ENCODE assay signal across 34 cellular contexts in genomic region chr7:113677811-113678210, GRCh38.
"Had no signal": no experiment of that assay in that cellular context is flagged by ENCODE, and none has a peak within 500 bp of the region (broad histone marks: within the 10 kb centered on the region; RNA-seq: fewer than 3 reads in every experiment).

No MANE protein-coding gene starts in this region.

- H3K4me1 ChIP-seq: adrenal gland, body of pancreas, breast epithelium had no signal

- H3K27me3 Mint-ChIP-seq: activated B cell treated with CpG ODN at 0.5 μM for 24 hours; activated CD4-positive, alpha-beta memory T cell treated with anti-CD3 and anti-CD28 coated beads, Interleukin-2, amount 10 ng/mL, durations not matched to agents 7 days and 5 days; activated CD4-positive, alpha-beta T cell treated with anti-CD3 and anti-CD28 coated beads for 36 hours; activated CD4-positive, alpha-beta T cell treated with anti-CD3 and anti-CD28 coated beads, Interleukin-2, amount 10 ng/mL, durations not matched to agents 7 days and 5 days; activated CD8-positive, alpha-beta memory T cell treated with anti-CD3 and anti-CD28 coated beads, Interleukin-2, amount 10 ng/mL, durations not matched to agents 7 days and 5 days; activated naive CD4-positive, alpha-beta T cell treated with anti-CD3 and anti-CD28 coated beads, Interleukin-2, amount 10 ng/mL, durations not matched to agents 7 days and 5 days; activated naive CD4-positive, alpha-beta T cell treated with anti-CD3 and anti-CD28 coated beads, Interleukin-2, amount 50 U/mL, for 24 hours; activated naive CD8-positive, alpha-beta T cell; activated naive CD8-positive, alpha-beta T cell treated with anti-CD3 and anti-CD28 coated beads, Interleukin-2, amount 10 ng/mL, durations not matched to agents 7 days and 5 days; activated T-cell treated with anti-CD3 and anti-CD28 coated beads, Interleukin-2, amount 50 U/mL, for 24 hours had no signal

- H3K36me3 Mint-ChIP-seq: activated CD8-positive, alpha-beta memory T cell treated with anti-CD3 and anti-CD28 coated beads, Interleukin-2, amount 10 ng/mL, durations not matched to agents 7 days and 5 days; activated naive CD4-positive, alpha-beta T cell treated with anti-CD3 and anti-CD28 coated beads, Interleukin-2, amount 10 ng/mL, durations not matched to agents 7 days and 5 days; activated naive CD4-positive, alpha-beta T cell treated with anti-CD3 and anti-CD28 coated beads, Interleukin-2, amount 50 U/mL, for 24 hours; activated naive CD8-positive, alpha-beta T cell; activated naive CD8-positive, alpha-beta T cell treated with anti-CD3 and anti-CD28 coated beads, Interleukin-2, amount 10 ng/mL, durations not matched to agents 7 days and 5 days had no signal

- DNase-seq: activated B cell treated with CpG ODN at 0.5 μM for 24 hours; activated CD4-positive, alpha-beta memory T cell treated with anti-CD3 and anti-CD28 coated beads, Interleukin-2, amount 10 ng/mL, durations not matched to agents 7 days and 5 days; activated CD4-positive, alpha-beta T cell treated with anti-CD3 and anti-CD28 coated beads for 1 hour; activated CD4-positive, alpha-beta T cell treated with anti-CD3 and anti-CD28 coated beads for 36 hours; activated CD4-positive, alpha-beta T cell treated with anti-CD3 and anti-CD28 coated beads for 48 hours; activated CD4-positive, alpha-beta T cell treated with anti-CD3 and anti-CD28 coated beads, Interleukin-2, amount 10 ng/mL, durations not matched to agents 7 days and 5 days; activated CD4-positive, alpha-beta T cell treated with anti-CD3 and anti-CD28 coated beads, Interleukin-2, amount 50 U/mL, for 48 hours; activated CD8-positive, alpha-beta memory T cell treated with anti-CD3 and anti-CD28 coated beads for 24 hours; activated CD8-positive, alpha-beta memory T cell treated with anti-CD3 and anti-CD28 coated beads, Interleukin-2, amount 10 ng/mL, durations not matched to agents 7 days and 5 days; activated CD8-positive, alpha-beta memory T cell treated with anti-CD3 and anti-CD28 coated beads, Interleukin-2, amount 50 U/mL, for 48 hours; activated CD8-positive, alpha-beta T cell treated with anti-CD3 and anti-CD28 coated beads, Interleukin-2, amount 10 ng/mL, durations not matched to agents 7 days and 5 days; activated effector memory CD4-positive, alpha-beta T cell treated with Interleukin-2 at 50 U/mL for 16 hours; activated gamma-delta T cell; activated naive CD4-positive, alpha-beta T cell treated with anti-CD3 and anti-CD28 coated beads, Interleukin-2, amount 10 ng/mL, durations not matched to agents 7 days and 5 days; activated naive CD4-positive, alpha-beta T cell treated with Interleukin-2 at 50 U/mL for 16 hours; activated naive CD8-positive, alpha-beta T cell treated with anti-CD3 and anti-CD28 coated beads, Interleukin-2, amount 10 ng/mL, durations not matched to agents 7 days and 5 days; activated T-cell treated with anti-CD3 and anti-CD28 coated beads, Interleukin-2, amount 50 U/mL, for 24 hours; activated T-cell treated with anti-CD3 and anti-CD28 coated beads, Interleukin-2, amount 50 U/mL, for 48 hours; adrenal gland; amniotic stem cell; aorta; body of pancreas; brain microvascular endothelial cell; central memory CD4-positive, alpha-beta T cell; T-helper 1 cell; T-helper 2 cell; T-helper 9 cell had no signal

- H3K27ac Mint-ChIP-seq: activated B cell treated with CpG ODN at 0.5 μM for 24 hours; activated CD4-positive, alpha-beta memory T cell treated with anti-CD3 and anti-CD28 coated beads, Interleukin-2, amount 10 ng/mL, durations not matched to agents 7 days and 5 days; activated CD4-positive, alpha-beta T cell treated with anti-CD3 and anti-CD28 coated beads for 36 hours; activated CD4-positive, alpha-beta T cell treated with anti-CD3 and anti-CD28 coated beads, Interleukin-2, amount 10 ng/mL, durations not matched to agents 7 days and 5 days; activated CD8-positive, alpha-beta memory T cell treated with anti-CD3 and anti-CD28 coated beads, Interleukin-2, amount 10 ng/mL, durations not matched to agents 7 days and 5 days; activated CD8-positive, alpha-beta T cell treated with anti-CD3 and anti-CD28 coated beads, Interleukin-2, amount 10 ng/mL, durations not matched to agents 7 days and 5 days; activated naive CD4-positive, alpha-beta T cell treated with anti-CD3 and anti-CD28 coated beads, Interleukin-2, amount 10 ng/mL, durations not matched to agents 7 days and 5 days; activated naive CD4-positive, alpha-beta T cell treated with anti-CD3 and anti-CD28 coated beads, Interleukin-2, amount 50 U/mL, for 24 hours; activated naive CD8-positive, alpha-beta T cell; activated naive CD8-positive, alpha-beta T cell treated with anti-CD3 and anti-CD28 coated beads, Interleukin-2, amount 10 ng/mL, durations not matched to agents 7 days and 5 days; activated T-cell treated with anti-CD3 and anti-CD28 coated beads, Interleukin-2, amount 50 U/mL, for 24 hours; activated T-helper 2 cell treated with anti-CD3 and anti-CD28 coated beads, Interferon-gamma antibody, Interleukin-2, Interleukin-4, amounts not matched to agents 10 μg/mL and 5 μg/mL and 100 μg/mL, durations not matched to agents 14 hours and 24 hours and 36 hours; T-helper 1 cell treated with Interleukin-12 subunit alpha and Interleukin-12 subunit beta and Interleukin-4 antibody, amounts not matched to agents 30 μg/mL and 1 μg/mL, for 36 hours; T-helper 2 cell treated with Interferon-gamma antibody and Interleukin-4, amounts not matched to agents 5 μg/mL and 100 μg/mL, for 36 hours had no signal

- H3K27me3 ChIP-seq: adrenal gland, body of pancreas, brain microvascular endothelial cell, breast epithelium had no signal

- H3K4me3 ChIP-seq: adrenal gland, body of pancreas, breast epithelium had no signal

- H3K9me3 Mint-ChIP-seq: activated B cell treated with CpG ODN at 0.5 μM for 24 hours; activated CD4-positive, alpha-beta memory T cell treated with anti-CD3 and anti-CD28 coated beads, Interleukin-2, amount 10 ng/mL, durations not matched to agents 7 days and 5 days; activated CD4-positive, alpha-beta T cell treated with anti-CD3 and anti-CD28 coated beads, Interleukin-2, amount 10 ng/mL, durations not matched to agents 7 days and 5 days; activated naive CD4-positive, alpha-beta T cell treated with anti-CD3 and anti-CD28 coated beads, Interleukin-2, amount 10 ng/mL, durations not matched to agents 7 days and 5 days; activated naive CD4-positive, alpha-beta T cell treated with anti-CD3 and anti-CD28 coated beads, Interleukin-2, amount 50 U/mL, for 24 hours; activated naive CD8-positive, alpha-beta T cell treated with anti-CD3 and anti-CD28 coated beads, Interleukin-2, amount 10 ng/mL, durations not matched to agents 7 days and 5 days; activated T-helper 2 cell treated with anti-CD3 and anti-CD28 coated beads, Interferon-gamma antibody, Interleukin-2, Interleukin-4, amounts not matched to agents 10 μg/mL and 5 μg/mL and 100 μg/mL, durations not matched to agents 14 hours and 24 hours and 36 hours; T-helper 1 cell treated with Interleukin-12 subunit alpha and Interleukin-12 subunit beta and Interleukin-4 antibody, amounts not matched to agents 30 μg/mL and 1 μg/mL, for 36 hours; T-helper 2 cell treated with Interferon-gamma antibody and Interleukin-4, amounts not matched to agents 5 μg/mL and 100 μg/mL, for 36 hours had no signal

- ATAC-seq: activated CD4-positive, alpha-beta T cell treated with anti-CD3 and anti-CD28 coated beads for 36 hours; activated CD8-positive, alpha-beta memory T cell treated with anti-CD3 and anti-CD28 coated beads, Interleukin-2, amount 10 ng/mL, durations not matched to agents 7 days and 5 days; activated CD8-positive, alpha-beta T cell treated with anti-CD3 and anti-CD28 coated beads, Interleukin-2, amount 10 ng/mL, durations not matched to agents 7 days and 5 days; body of pancreas had no signal

- H3K36me3 ChIP-seq: adrenal gland, brain microvascular endothelial cell, breast epithelium had no signal

- H3K4me3 Mint-ChIP-seq: activated B cell treated with CpG ODN at 0.5 μM for 24 hours; activated CD4-positive, alpha-beta memory T cell treated with anti-CD3 and anti-CD28 coated beads, Interleukin-2, amount 10 ng/mL, durations not matched to agents 7 days and 5 days; activated CD4-positive, alpha-beta T cell treated with anti-CD3 and anti-CD28 coated beads for 36 hours; activated CD4-positive, alpha-beta T cell treated with anti-CD3 and anti-CD28 coated beads, Interleukin-2, amount 10 ng/mL, durations not matched to agents 7 days and 5 days; activated CD8-positive, alpha-beta memory T cell treated with anti-CD3 and anti-CD28 coated beads, Interleukin-2, amount 10 ng/mL, durations not matched to agents 7 days and 5 days; activated CD8-positive, alpha-beta T cell treated with anti-CD3 and anti-CD28 coated beads, Interleukin-2, amount 10 ng/mL, durations not matched to agents 7 days and 5 days; activated naive CD4-positive, alpha-beta T cell treated with anti-CD3 and anti-CD28 coated beads, Interleukin-2, amount 10 ng/mL, durations not matched to agents 7 days and 5 days; activated naive CD4-positive, alpha-beta T cell treated with anti-CD3 and anti-CD28 coated beads, Interleukin-2, amount 50 U/mL, for 24 hours; activated naive CD8-positive, alpha-beta T cell; activated naive CD8-positive, alpha-beta T cell treated with anti-CD3 and anti-CD28 coated beads, Interleukin-2, amount 10 ng/mL, durations not matched to agents 7 days and 5 days; activated T-cell treated with anti-CD3 and anti-CD28 coated beads, Interleukin-2, amount 50 U/mL, for 24 hours; T-helper 1 cell treated with Interleukin-12 subunit alpha and Interleukin-12 subunit beta and Interleukin-4 antibody, amounts not matched to agents 30 μg/mL and 1 μg/mL, for 36 hours; T-helper 2 cell treated with Interferon-gamma antibody and Interleukin-4, amounts not matched to agents 5 μg/mL and 100 μg/mL, for 36 hours had no signal

- H3K9me3 ChIP-seq: adrenal gland, body of pancreas, breast epithelium had no signal

- H3K27ac ChIP-seq: adrenal gland, body of pancreas, brain microvascular endothelial cell, breast epithelium, VCaP had no signal

- H3K4me1 Mint-ChIP-seq: activated B cell treated with CpG ODN at 0.5 μM for 24 hours; activated CD4-positive, alpha-beta memory T cell treated with anti-CD3 and anti-CD28 coated beads, Interleukin-2, amount 10 ng/mL, durations not matched to agents 7 days and 5 days; activated CD4-positive, alpha-beta T cell treated with anti-CD3 and anti-CD28 coated beads for 36 hours; activated CD4-positive, alpha-beta T cell treated with anti-CD3 and anti-CD28 coated beads, Interleukin-2, amount 10 ng/mL, durations not matched to agents 7 days and 5 days; activated CD8-positive, alpha-beta memory T cell treated with anti-CD3 and anti-CD28 coated beads, Interleukin-2, amount 10 ng/mL, durations not matched to agents 7 days and 5 days; activated naive CD4-positive, alpha-beta T cell treated with anti-CD3 and anti-CD28 coated beads, Interleukin-2, amount 10 ng/mL, durations not matched to agents 7 days and 5 days; activated naive CD4-positive, alpha-beta T cell treated with anti-CD3 and anti-CD28 coated beads, Interleukin-2, amount 50 U/mL, for 24 hours; activated naive CD8-positive, alpha-beta T cell treated with anti-CD3 and anti-CD28 coated beads, Interleukin-2, amount 10 ng/mL, durations not matched to agents 7 days and 5 days had no signal
